17 cellular contexts compared by ENCODE assay signal in the genomic region with DNA sequence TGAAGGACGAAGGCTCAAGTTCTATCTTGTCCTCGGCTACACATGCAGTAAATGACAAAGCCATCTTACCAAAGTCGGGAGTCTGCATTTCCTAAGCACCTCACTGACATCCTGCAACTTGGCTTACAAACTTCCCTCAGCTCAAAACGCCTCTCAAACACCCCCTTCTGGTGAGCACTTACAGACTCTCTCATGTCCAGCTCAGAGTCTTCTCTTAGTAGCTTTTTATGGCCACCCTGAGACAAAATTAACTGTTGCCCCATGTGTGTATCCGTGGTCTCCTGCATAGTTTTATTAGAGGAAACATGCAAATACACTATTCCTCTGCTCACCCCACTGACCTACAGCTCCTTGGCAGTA.
A peak's percentile ranks its signal among the peaks of the same experiment; 100 is the strongest.
DNase-seq lines count a peak whose midpoint lies in the region; ATAC-seq, FAIRE-seq and TF ChIP-seq lines count a peak whose summit lies in the region.
"Had no signal": no experiment of that assay in that cellular context is flagged by ENCODE, and none has a peak within 500 bp of the region (broad histone marks: within the 10 kb centered on the region; RNA-seq: fewer than 3 reads in every experiment).

No MANE protein-coding gene starts in this region.

- TF ChIP-seq EP300 in H1 (IDR thresholded peaks at IDR 0.05; ENCODE audit: borderline replicate concordance in 1 of 2, low read depth in 2 of 2, low read length in 2 of 2), result no peak

- H2BK20ac ChIP-seq in H1 (ENCODE audit: low read length), result no peak overlapping the region

- no peak overlapping the region for H3K4me3 Mint-ChIP-seq in activated naive CD4-positive, alpha-beta T cell treated with anti-CD3 and anti-CD28 coated beads for 36 hours
- H3K4me3 Mint-ChIP-seq in activated CD4-positive, alpha-beta T cell treated with anti-CD3 and anti-CD28 coated beads for 36 hours, result no peak overlapping the region

- H3K79me1 ChIP-seq in H1 (ENCODE audit: low read depth, low read length), result no peaks in the 10 kb centered on the region

- H4K8ac ChIP-seq in H1 (ENCODE audit: extremely low read depth, insufficient read depth, low read length), result no peak overlapping the region

- H4K91ac ChIP-seq in H1 (replicated peaks; ENCODE audit: insufficient read length, low read length), result no peak overlapping the region

- no peaks in the 10 kb centered on the region for H3K9me3 ChIP-seq in H1 (ENCODE audit: insufficient read depth in 2 of 2, low read depth in 1 of 2, low read length in 1 of 2)
- H3K9me3 ChIP-seq: sigmoid colon, vagina had no signal

- no peak overlapping the region for H3K27ac Mint-ChIP-seq in activated naive CD4-positive, alpha-beta T cell treated with anti-CD3 and anti-CD28 coated beads for 36 hours
- H3K27ac Mint-ChIP-seq in activated naive CD4-positive, alpha-beta T cell treated with anti-CD3 and anti-CD28 coated beads, Interleukin-2, amount 50 U/mL, for 72 hours, result no peak overlapping the region
- H3K27ac Mint-ChIP-seq in activated CD4-positive, alpha-beta T cell treated with anti-CD3 and anti-CD28 coated beads for 36 hours, result no peak overlapping the region
- H3K27ac Mint-ChIP-seq: activated T-helper 2 cell treated with anti-CD3 and anti-CD28 coated beads, Interferon-gamma antibody, Interleukin-2, Interleukin-4, amounts not matched to agents 10 μg/mL and 5 μg/mL and 100 μg/mL, durations not matched to agents 14 hours and 24 hours and 36 hours had no signal

- intact Hi-C loops in activated naive CD4-positive, alpha-beta T cell treated with anti-CD3 and anti-CD28 coated beads for 36 hours (cut with micrococcal nuclease), result loop anchor here (2.0 to 10.0 kb wide), 4 partner anchors 67 to 567 kb away; no protein-coding TSS in a partner anchor
- intact Hi-C loops in activated CD4-positive, alpha-beta T cell treated with anti-CD3 and anti-CD28 coated beads for 36 hours (cut with DNase I, micrococcal nuclease), result no loop called here

- H3K23ac ChIP-seq in H1 (ENCODE audit: insufficient read length), result no peak overlapping the region

- POLR2A ChIA-PET in H1 (lab: Charles Lee; ENCODE audit: partially characterized antibody), result no interaction called here
- POLR2A ChIA-PET in activated CD4-positive, alpha-beta T cell treated with anti-CD3 and anti-CD28 coated beads for 36 hours (lab: Charles Lee), result no interaction called here

- no peak overlapping the region; the same call in 1 of the 2 replicates for H3K18ac ChIP-seq in H1 (ENCODE audit: extremely low read depth, low read length)

- CTCF ChIA-PET in activated naive CD4-positive, alpha-beta T cell treated with anti-CD3 and anti-CD28 coated beads for 36 hours (lab: Charles Lee), result interaction anchor here (1.9 kb wide), 1 partner anchor 33 kb away, joined by 4 read pairs; no protein-coding TSS in a partner anchor
- CTCF ChIA-PET in H1 (lab: Charles Lee; ENCODE audit: partially characterized antibody), result interaction anchor here (0.5 to 2.0 kb wide), 20 partner anchors 10 to 950 kb away, joined by 3 to 9 read pairs (median 4); no protein-coding TSS in a partner anchor
- CTCF ChIA-PET in activated CD4-positive, alpha-beta T cell treated with anti-CD3 and anti-CD28 coated beads for 36 hours (lab: Charles Lee), result interaction anchor here (0.9 kb wide), 1 partner anchor 413 kb away, joined by 3 read pairs; no protein-coding TSS in a partner anchor

- H2BK120ac ChIP-seq in H1 (replicated peaks; ENCODE audit: low read depth, low read length), result no peak overlapping the region

- H3K4me1 ChIP-seq in H1 (replicated peaks in 1 of 4; ENCODE audit: control insufficient read depth in 3 of 4, insufficient read depth in 4 of 4, low read length in 3 of 4), result peaks cover 0 to 3% (median 0%) of the 10 kb centered on the region in 4 experiments; a peak in 2 of 7 replicates
- H3K4me1 ChIP-seq: sigmoid colon, vagina had no signal

- WGBS in H1 (ENCODE audit: extremely low coverage in 1 of 2, insufficient coverage in 1 of 2, insufficient read length in 1 of 2, insufficient replicate concordance in 2 of 2, low coverage in 1 of 2, low lambda C conversion rate in 2 of 2, missing lambda C conversion rate in 1 of 2), 2 experiments, result 42% methylated on average over 5 of the region's 5 CpGs; no CpG with 5 or more reads in 1 of the 2 experiments

- no peak overlapping the region for H3K9ac ChIP-seq in H1 (replicated peaks in 1 of 4; ENCODE audit: extremely low read depth in 1 of 4, low read depth in 3 of 4, low read length in 3 of 4)

- H3K23me2 ChIP-seq in H1 (ENCODE audit: low read depth, low read length), result no peaks in the 10 kb centered on the region

- no peak overlapping the region for H2BK15ac ChIP-seq in H1 (ENCODE audit: low read length)

- TF ChIP-seq RAD21 in H1 (IDR thresholded peaks at IDR 0.05 in 1 of 2, conservative IDR thresholded peaks at IDR 0.05 in 1 of 2; ENCODE audit: low read depth in 2 of 2, low read length in 2 of 2), result peak; percentile 64 to 74

- no peak for FAIRE-seq in H1 (lab: Jason Lieb, UNC)
- FAIRE-seq: G401.6, H54 had no signal

- no peaks in the 10 kb centered on the region for H3K36me3 ChIP-seq in H1 (ENCODE audit: control insufficient read depth in 2 of 4, insufficient read depth in 4 of 4, low read length in 3 of 4)
- H3K36me3 ChIP-seq: sigmoid colon, vagina had no signal

- H3K9me3 Mint-ChIP-seq in activated naive CD4-positive, alpha-beta T cell treated with anti-CD3 and anti-CD28 coated beads for 36 hours, result no peaks in the 10 kb centered on the region
- peaks cover 0 to 4% of the 10 kb centered on the region in 2 donors for H3K9me3 Mint-ChIP-seq in activated naive CD4-positive, alpha-beta T cell treated with anti-CD3 and anti-CD28 coated beads, Interleukin-2, amount 50 U/mL, for 72 hours
- no peaks in the 10 kb centered on the region for H3K9me3 Mint-ChIP-seq in activated CD4-positive, alpha-beta T cell treated with anti-CD3 and anti-CD28 coated beads for 36 hours (ENCODE audit: low read depth)
- H3K9me3 Mint-ChIP-seq: activated T-helper 2 cell treated with anti-CD3 and anti-CD28 coated beads, Interferon-gamma antibody, Interleukin-2, Interleukin-4, amounts not matched to agents 10 μg/mL and 5 μg/mL and 100 μg/mL, durations not matched to agents 14 hours and 24 hours and 36 hours had no signal

- H4K20me1 ChIP-seq in H1 (replicated peaks in 1 of 2; ENCODE audit: control insufficient read depth in 1 of 2, insufficient read depth in 2 of 2, low read length in 2 of 2), result no peaks in the 10 kb centered on the region

- H3K4me1 Mint-ChIP-seq in activated naive CD4-positive, alpha-beta T cell treated with anti-CD3 and anti-CD28 coated beads for 36 hours (ENCODE audit: low read depth), result peaks cover 25% of the 10 kb centered on the region
- H3K4me1 Mint-ChIP-seq in activated CD4-positive, alpha-beta T cell treated with anti-CD3 and anti-CD28 coated beads for 36 hours, result peaks cover 19% of the 10 kb centered on the region

- H3K4ac ChIP-seq in H1 (replicated peaks; ENCODE audit: insufficient read length, low read depth, low read length), result no peak overlapping the region

- H3K36me3 Mint-ChIP-seq in activated naive CD4-positive, alpha-beta T cell treated with anti-CD3 and anti-CD28 coated beads for 36 hours (ENCODE audit: low read depth), result no peaks in the 10 kb centered on the region
- no peaks in the 10 kb centered on the region for H3K36me3 Mint-ChIP-seq in activated naive CD4-positive, alpha-beta T cell treated with anti-CD3 and anti-CD28 coated beads, Interleukin-2, amount 50 U/mL, for 72 hours
- H3K36me3 Mint-ChIP-seq in activated CD4-positive, alpha-beta T cell treated with anti-CD3 and anti-CD28 coated beads for 36 hours (ENCODE audit: low read depth), result no peaks in the 10 kb centered on the region

- DNase-seq in activated naive CD4-positive, alpha-beta T cell treated with anti-CD3 and anti-CD28 coated beads for 36 hours, result peak; percentile 23
- no peak for DNase-seq in activated naive CD4-positive, alpha-beta T cell treated with anti-CD3 and anti-CD28 coated beads, Interleukin-2, amount 50 U/mL, for 72 hours (ENCODE audit: low spot score in 2 of 2)
- peak; percentile 17 to 22 for DNase-seq in NOMO-1 (lab: John Stamatoyannopoulos, UW; ENCODE audit: unreplicated experiment in 2 of 2)
- peak in 1 of 2 experiments; percentile 27 for DNase-seq in H1 (ENCODE audit: low read depth in 1 of 2, low spot score in 2 of 2)
- no peak for DNase-seq in retinal pigment epithelial cell (ENCODE audit: low read depth)
- DNase-seq in activated CD4-positive, CD25-positive, alpha-beta regulatory T cell (lab: John Stamatoyannopoulos, UW), result no peak
- no peak for DNase-seq in activated naive CD4-positive, alpha-beta T cell treated with Interleukin-2 at 50 U/mL for 16 hours
- DNase-seq in activated CD4-positive, alpha-beta T cell treated with anti-CD3 and anti-CD28 coated beads for 36 hours, result no peak
- DNase-seq: glutamatergic neuron; MV-4-11; NK-92 treated with Interleukin-12 subunit alpha and Interleukin-12 subunit beta, amount 100 ng/mL, for 24 hours; sigmoid colon had no signal

- H3K79me2 ChIP-seq in H1 (ENCODE audit: control insufficient read depth in 1 of 2, insufficient read depth in 2 of 2, low read length in 2 of 2), result no peaks in the 10 kb centered on the region

- no peaks in the 10 kb centered on the region for H3K27me3 Mint-ChIP-seq in activated naive CD4-positive, alpha-beta T cell treated with anti-CD3 and anti-CD28 coated beads for 36 hours (ENCODE audit: low read depth)
- H3K27me3 Mint-ChIP-seq in activated CD4-positive, alpha-beta T cell treated with anti-CD3 and anti-CD28 coated beads for 36 hours, result no peaks in the 10 kb centered on the region

- H3K4me3 ChIP-seq in H1 (ENCODE audit: extremely low read depth in 1 of 4, insufficient read depth in 2 of 4, low read depth in 3 of 4, low read length in 4 of 4), result no peak overlapping the region
- H3K4me3 ChIP-seq in retinal pigment epithelial cell (ENCODE audit: low read length), result no peak overlapping the region
- H3K4me3 ChIP-seq: coronary artery, sigmoid colon, vagina had no signal

- TF ChIP-seq POLR2A in H1 (IDR thresholded peaks at IDR 0.05; ENCODE audit: control extremely low read depth in 1 of 2, low read depth in 2 of 2, low read length in 2 of 2), result no peak

- H2AFZ ChIP-seq in H1 (ENCODE audit: low read length), result no peak overlapping the region

- H2BK12ac ChIP-seq in H1 (ENCODE audit: low read depth, low read length), result no peak overlapping the region

- no peak overlapping the region for H3K4me2 ChIP-seq in H1 (ENCODE audit: insufficient read depth in 1 of 2, low read depth in 2 of 2, low read length in 2 of 2)

- TF ChIP-seq CTCF in H1 (IDR thresholded peaks at IDR 0.05; ENCODE audit: control extremely low read depth in 1 of 3, insufficient read depth in 1 of 3, low read depth in 1 of 3, low read length in 3 of 3), result peak; percentile 7 to 56 (median 45)
- peak; percentile 44 for TF ChIP-seq CTCF in retinal pigment epithelial cell (conservative IDR thresholded peaks at IDR 0.05; ENCODE audit: low read depth, low read length)

- no peak for ATAC-seq in activated naive CD4-positive, alpha-beta T cell treated with anti-CD3 and anti-CD28 coated beads, Interleukin-2, amount 50 U/mL, for 72 hours
- ATAC-seq in activated CD4-positive, alpha-beta T cell treated with anti-CD3 and anti-CD28 coated beads for 36 hours, result no peak

- H3K56ac ChIP-seq in H1 (replicated peaks; ENCODE audit: insufficient read length, low read depth, low read length), result no peak overlapping the region

- H3K27me3 ChIP-seq in H1 (replicated peaks in 1 of 4; ENCODE audit: control insufficient read depth in 3 of 4, extremely low read depth in 1 of 4, insufficient read depth in 3 of 4, low read length in 3 of 4), result no peaks in the 10 kb centered on the region
- H3K27me3 ChIP-seq: sigmoid colon, vagina had no signal

- H3K27ac ChIP-seq in H1 (ENCODE audit: low read depth, low read length), result no peak overlapping the region
- H3K27ac ChIP-seq: coronary artery, sigmoid colon, vagina had no signal

- H3K14ac ChIP-seq in H1 (ENCODE audit: insufficient read length), result no peak overlapping the region

- H4K5ac ChIP-seq in H1 (ENCODE audit: insufficient read length, low read depth, low read length), result no peak overlapping the region

- H2AK5ac ChIP-seq in H1 (ENCODE audit: low read depth, low read length), result no peak overlapping the region

- no peak overlapping the region for H2BK5ac ChIP-seq in H1 (ENCODE audit: low read depth, low read length)

Comparison
In these comparisons a context has a peak if more than half of its experiments do, and no peak if none do; other contexts are left out.
1. DNase-seq: peak in activated naive CD4-positive, alpha-beta T cell treated with anti-CD3 and anti-CD28 coated beads for 36 hours (single experiment) and NOMO-1 (2 of 2); none in activated naive CD4-positive, alpha-beta T cell treated with anti-CD3 and anti-CD28 coated beads, Interleukin-2, amount 50 U/mL, for 72 hours (0 of 2), retinal pigment epithelial cell (single experiment), activated CD4-positive, CD25-positive, alpha-beta regulatory T cell (0 of 4), activated naive CD4-positive, alpha-beta T cell treated with Interleukin-2 at 50 U/mL for 16 hours (single experiment) and activated CD4-positive, alpha-beta T cell treated with anti-CD3 and anti-CD28 coated beads for 36 hours (single experiment).